Comparison of ENCODE assay signal across 8 cellular contexts in genomic region chr2:158753561-158754302, GRCh38. TPM values are rescaled to one million over a fixed set of nuclear protein-coding genes. Genes with fewer than 3 reads are reported as not detected.
DNase-seq lines count a peak whose midpoint lies in the region; ATAC-seq and TF ChIP-seq lines count a peak whose summit lies in the region.

No MANE protein-coding gene starts in this region.

- no peaks in the 10 kb centered on the region for H3K36me3 Mint-ChIP-seq in activated naive CD4-positive, alpha-beta T cell treated with anti-CD3 and anti-CD28 coated beads, Interleukin-2, amount 50 U/mL, for 72 hours
- H3K36me3 Mint-ChIP-seq in progenitor cell of endocrine pancreas (ENCODE audit: insufficient read depth), result no peaks in the 10 kb centered on the region

- no peaks in the 10 kb centered on the region for H3K9me3 ChIP-seq in cardiac muscle cell (ENCODE audit: low read depth)

- no peaks in the 10 kb centered on the region for H3K4me1 ChIP-seq in cardiac muscle cell (ENCODE audit: low read depth)

- TF ChIP-seq CTCF in cardiac muscle cell (IDR thresholded peaks at IDR 0.05; ENCODE audit: low read depth, low read length) (peak; percentile 89), progenitor cell of endocrine pancreas (IDR thresholded peaks at IDR 0.05; ENCODE audit: unreplicated experiment) (peak; percentile 93)

- H3K27me3 ChIP-seq in cardiac muscle cell, result no peaks in the 10 kb centered on the region

- H3K4me3 ChIP-seq in cardiac muscle cell, result no peak overlapping the region

- H3K36me3 ChIP-seq in cardiac muscle cell, result no peaks in the 10 kb centered on the region

- peaks cover 10% of the 10 kb centered on the region for H3K4me1 Mint-ChIP-seq in progenitor cell of endocrine pancreas (ENCODE audit: low read depth)

- H3K27ac Mint-ChIP-seq in activated naive CD4-positive, alpha-beta T cell treated with anti-CD3 and anti-CD28 coated beads, Interleukin-2, amount 50 U/mL, for 72 hours, result no peak overlapping the region
- no peak overlapping the region for H3K27ac Mint-ChIP-seq in progenitor cell of endocrine pancreas

- no peak overlapping the region for H3K4me3 Mint-ChIP-seq in progenitor cell of endocrine pancreas (ENCODE audit: low read depth)

- peak; percentile 77 for ATAC-seq in HG03342 (IDR thresholded peaks at IDR 0.05; ENCODE audit: unreplicated experiment)
- peak; percentile 52 to 53 for ATAC-seq in activated naive CD4-positive, alpha-beta T cell treated with anti-CD3 and anti-CD28 coated beads, Interleukin-2, amount 50 U/mL, for 72 hours

- H3K9me3 Mint-ChIP-seq in activated naive CD4-positive, alpha-beta T cell treated with anti-CD3 and anti-CD28 coated beads, Interleukin-2, amount 50 U/mL, for 72 hours, result no peaks in the 10 kb centered on the region
- H3K9me3 Mint-ChIP-seq in progenitor cell of endocrine pancreas (ENCODE audit: low read depth), result no peaks in the 10 kb centered on the region

- peaks cover 11% of the 10 kb centered on the region for H3K27me3 Mint-ChIP-seq in progenitor cell of endocrine pancreas

- H3K27ac ChIP-seq in cardiac muscle cell, result no peak overlapping the region

- DNase-seq in DMS79 treated with DMSO at 0.1 percent for 48 hours (lab: John Stamatoyannopoulos, UW), result peak; percentile 76
- peak; percentile 62 for DNase-seq in GM19240 (ENCODE audit: insufficient read length, low spot score)
- peak; percentile 65 for DNase-seq in NCI-H446 treated with DMSO at 0.1 percent for 48 hours (lab: John Stamatoyannopoulos, UW)
- DNase-seq in activated naive CD4-positive, alpha-beta T cell treated with anti-CD3 and anti-CD28 coated beads, Interleukin-2, amount 50 U/mL, for 72 hours (ENCODE audit: low spot score in 2 of 2), result peak in 1 of 2 donors; percentile 28
- DNase-seq in cardiac muscle cell (ENCODE audit: low read depth in 1 of 2, low spot score in 1 of 2), result peak; percentile 69 to 79
- DNase-seq in progenitor cell of endocrine pancreas (ENCODE audit: low spot score, unreplicated experiment), result peak; percentile 23
- no peak for DNase-seq in activated CD8-positive, alpha-beta memory T cell treated with anti-CD3 and anti-CD28 coated beads, Interleukin-2, amount 50 U/mL, for 48 hours

RNA-seq across cellular contexts. Expression of gene DAPL1, which starts 41.4 kb away (rescaled TPM):
- not detected for total RNA-seq in activated naive CD4-positive, alpha-beta T cell treated with anti-CD3 and anti-CD28 coated beads, Interleukin-2, amount 50 U/mL, for 72 hours
- not detected in 2 replicates for total RNA-seq in cardiac muscle cell
- polyA plus RNA-seq in cardiac muscle cell, result not detected in 2 replicates
- total RNA-seq in progenitor cell of endocrine pancreas, result not detected in 2 replicates
